In genomic region chr19:2475702-2476450, GRCh38 we compare ENCODE assay signal across 1 cellular context.
A peak's percentile ranks its signal among the peaks of the same experiment; 100 is the strongest.
TF ChIP-seq lines count a peak whose summit lies in the region.

Gene GADD45B (plus strand): TSS chr19:2476127. CDS start chr19:2476359, 232 bp downstream.

TF ChIP-seq in HepG2, 621 proteins besides CTCF, POLR2A, EP300 and RAD21 (continued from another document and continues in another):
- TF ChIP-seq, protein P1, sequence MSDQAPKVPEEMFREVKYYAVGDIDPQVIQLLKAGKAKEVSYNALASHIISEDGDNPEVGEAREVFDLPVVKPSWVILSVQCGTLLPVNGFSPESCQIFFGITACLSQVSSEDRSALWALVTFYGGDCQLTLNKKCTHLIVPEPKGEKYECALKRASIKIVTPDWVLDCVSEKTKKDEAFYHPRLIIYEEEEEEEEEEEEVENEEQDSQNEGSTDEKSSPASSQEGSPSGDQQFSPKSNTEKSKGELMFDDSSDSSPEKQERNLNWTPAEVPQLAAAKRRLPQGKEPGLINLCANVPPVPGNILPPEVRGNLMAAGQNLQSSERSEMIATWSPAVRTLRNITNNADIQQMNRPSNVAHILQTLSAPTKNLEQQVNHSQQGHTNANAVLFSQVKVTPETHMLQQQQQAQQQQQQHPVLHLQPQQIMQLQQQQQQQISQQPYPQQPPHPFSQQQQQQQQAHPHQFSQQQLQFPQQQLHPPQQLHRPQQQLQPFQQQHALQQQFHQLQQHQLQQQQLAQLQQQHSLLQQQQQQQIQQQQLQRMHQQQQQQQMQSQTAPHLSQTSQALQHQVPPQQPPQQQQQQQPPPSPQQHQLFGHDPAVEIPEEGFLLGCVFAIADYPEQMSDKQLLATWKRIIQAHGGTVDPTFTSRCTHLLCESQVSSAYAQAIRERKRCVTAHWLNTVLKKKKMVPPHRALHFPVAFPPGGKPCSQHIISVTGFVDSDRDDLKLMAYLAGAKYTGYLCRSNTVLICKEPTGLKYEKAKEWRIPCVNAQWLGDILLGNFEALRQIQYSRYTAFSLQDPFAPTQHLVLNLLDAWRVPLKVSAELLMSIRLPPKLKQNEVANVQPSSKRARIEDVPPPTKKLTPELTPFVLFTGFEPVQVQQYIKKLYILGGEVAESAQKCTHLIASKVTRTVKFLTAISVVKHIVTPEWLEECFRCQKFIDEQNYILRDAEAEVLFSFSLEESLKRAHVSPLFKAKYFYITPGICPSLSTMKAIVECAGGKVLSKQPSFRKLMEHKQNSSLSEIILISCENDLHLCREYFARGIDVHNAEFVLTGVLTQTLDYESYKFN (CRISPR knock-in tag; conservative IDR thresholded peaks at IDR 0.05): peak; percentile 46
- TF ChIP-seq NR2F2 (IDR thresholded peaks at IDR 0.05; ENCODE audit: borderline replicate concordance, low read depth) (peak; percentile 58; the same call in 1 of the 2 replicates), ZKSCAN1 (IDR thresholded peaks at IDR 0.05; ENCODE audit: low read length) (peak; percentile 48; the same call in 1 of the 2 replicates), MEIS1 (CRISPR knock-in tag; IDR thresholded peaks at IDR 0.05; ENCODE audit: borderline replicate concordance) (peak; percentile 13; the same call in 1 of the 2 replicates), JDP2 (CRISPR knock-in tag; IDR thresholded peaks at IDR 0.05; ENCODE audit: borderline replicate concordance) (no peak), LCORL (IDR thresholded peaks at IDR 0.05) (no peak), LCORL (CRISPR knock-in tag; IDR thresholded peaks at IDR 0.05) (peak; percentile 26; the same call in 1 of the 2 replicates), MED1 (CRISPR knock-in tag; IDR thresholded peaks at IDR 0.05) (peak; percentile 73), FOXA3 (CRISPR knock-in tag; IDR thresholded peaks at IDR 0.05) (peak; percentile 22; the same call in 1 of the 2 replicates), NFIC (IDR thresholded peaks at IDR 0.05; ENCODE audit: low read length) (peak; percentile 54; the same call in 1 of the 2 replicates), MAFK (conservative IDR thresholded peaks at IDR 0.05 in 1 of 2, IDR thresholded peaks at IDR 0.05 in 1 of 2; ENCODE audit: low read length in 2 of 2) (no peak), PCBP2 (optimal IDR thresholded peaks at IDR 0.05; ENCODE audit: low read depth, low read length, poor library complexity, severe bottlenecking) (no peak), DR1 (CRISPR knock-in tag; IDR thresholded peaks at IDR 0.05) (peak; percentile 98), THAP11 (CRISPR knock-in tag; IDR thresholded peaks at IDR 0.05) (peak; percentile 44; the same call in 1 of the 2 replicates), SCMH1 (CRISPR knock-in tag; IDR thresholded peaks at IDR 0.05; ENCODE audit: borderline replicate concordance) (no peak), CCDC6 (CRISPR knock-in tag; IDR thresholded peaks at IDR 0.05) (peak; percentile 47; the same call in 1 of the 2 replicates), SRSF1 (optimal IDR thresholded peaks at IDR 0.05; ENCODE audit: low read depth, low read length) (no peak), ZFP91 (CRISPR knock-in tag; IDR thresholded peaks at IDR 0.05; ENCODE audit: borderline replicate concordance) (no peak), KDM2A (CRISPR knock-in tag; IDR thresholded peaks at IDR 0.05; ENCODE audit: borderline replicate concordance, low read depth) (peak; percentile 77), ZBTB1 (CRISPR knock-in tag; IDR thresholded peaks at IDR 0.05; ENCODE audit: borderline replicate concordance) (no peak), SMAD9 (CRISPR knock-in tag; IDR thresholded peaks at IDR 0.05) (no peak), SIN3B (IDR thresholded peaks at IDR 0.05; ENCODE audit: low read length) (peak; percentile 73), ZNF3 (CRISPR knock-in tag; IDR thresholded peaks at IDR 0.05) (no peak), ZNF777 (CRISPR knock-in tag; IDR thresholded peaks at IDR 0.05) (peak; percentile 56; the same call in 1 of the 2 replicates), HBP1 (CRISPR knock-in tag; IDR thresholded peaks at IDR 0.05; ENCODE audit: low read depth) (no peak), FOXC1 (CRISPR knock-in tag; IDR thresholded peaks at IDR 0.05; ENCODE audit: borderline replicate concordance) (no peak), ARID2 (CRISPR knock-in tag; IDR thresholded peaks at IDR 0.05; ENCODE audit: borderline replicate concordance) (peak; percentile 48; the same call in 1 of the 2 replicates), ZNF768 (CRISPR knock-in tag; IDR thresholded peaks at IDR 0.05) (no peak), POGZ (CRISPR knock-in tag; IDR thresholded peaks at IDR 0.05) (peak; percentile 79), NR2F1 (CRISPR knock-in tag; IDR thresholded peaks at IDR 0.05) (no peak), HOXA9 (CRISPR knock-in tag; IDR thresholded peaks at IDR 0.05; ENCODE audit: borderline replicate concordance) (no peak), MTERF4 (CRISPR knock-in tag; IDR thresholded peaks at IDR 0.05) (peak; percentile 70; the same call in 1 of the 2 replicates), ZNF33A (CRISPR knock-in tag; IDR thresholded peaks at IDR 0.05; ENCODE audit: borderline replicate concordance) (no peak; the same call in 1 of the 2 replicates), DRAP1 (CRISPR knock-in tag; IDR thresholded peaks at IDR 0.05) (peak; percentile 99), HOXA5 (CRISPR knock-in tag; IDR thresholded peaks at IDR 0.05) (peak; percentile 86; the same call in 1 of the 2 replicates), JUNB (CRISPR knock-in tag; IDR thresholded peaks at IDR 0.05; ENCODE audit: borderline replicate concordance) (no peak), NR3C1 (CRISPR knock-in tag; IDR thresholded peaks at IDR 0.05) (0 out of 2 replicates have a peak, but pooled peaks have one; percentile 47), ZNF350 (CRISPR knock-in tag; IDR thresholded peaks at IDR 0.05; ENCODE audit: borderline replicate concordance, low read depth) (peak; percentile 51; the same call in 1 of the 2 replicates), ZNF335 (CRISPR knock-in tag; IDR thresholded peaks at IDR 0.05) (peak; percentile 68; the same call in 1 of the 2 replicates), ZBTB37 (CRISPR knock-in tag; IDR thresholded peaks at IDR 0.05) (no peak; the same call in 1 of the 2 replicates), NKX3-1 (CRISPR knock-in tag; IDR thresholded peaks at IDR 0.05) (peak; percentile 49; the same call in 1 of the 2 replicates), ZNF329 (CRISPR knock-in tag; IDR thresholded peaks at IDR 0.05; ENCODE audit: low read depth) (no peak), ZNF446 (CRISPR knock-in tag; IDR thresholded peaks at IDR 0.05) (no peak), ELF3 (CRISPR knock-in tag; IDR thresholded peaks at IDR 0.05) (peak; percentile 70; the same call in 1 of the 2 replicates)
- TF ChIP-seq, protein P2, sequence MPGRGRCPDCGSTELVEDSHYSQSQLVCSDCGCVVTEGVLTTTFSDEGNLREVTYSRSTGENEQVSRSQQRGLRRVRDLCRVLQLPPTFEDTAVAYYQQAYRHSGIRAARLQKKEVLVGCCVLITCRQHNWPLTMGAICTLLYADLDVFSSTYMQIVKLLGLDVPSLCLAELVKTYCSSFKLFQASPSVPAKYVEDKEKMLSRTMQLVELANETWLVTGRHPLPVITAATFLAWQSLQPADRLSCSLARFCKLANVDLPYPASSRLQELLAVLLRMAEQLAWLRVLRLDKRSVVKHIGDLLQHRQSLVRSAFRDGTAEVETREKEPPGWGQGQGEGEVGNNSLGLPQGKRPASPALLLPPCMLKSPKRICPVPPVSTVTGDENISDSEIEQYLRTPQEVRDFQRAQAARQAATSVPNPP (CRISPR knock-in tag; IDR thresholded peaks at IDR 0.05): peak; percentile 87
- TF ChIP-seq, protein P3, sequence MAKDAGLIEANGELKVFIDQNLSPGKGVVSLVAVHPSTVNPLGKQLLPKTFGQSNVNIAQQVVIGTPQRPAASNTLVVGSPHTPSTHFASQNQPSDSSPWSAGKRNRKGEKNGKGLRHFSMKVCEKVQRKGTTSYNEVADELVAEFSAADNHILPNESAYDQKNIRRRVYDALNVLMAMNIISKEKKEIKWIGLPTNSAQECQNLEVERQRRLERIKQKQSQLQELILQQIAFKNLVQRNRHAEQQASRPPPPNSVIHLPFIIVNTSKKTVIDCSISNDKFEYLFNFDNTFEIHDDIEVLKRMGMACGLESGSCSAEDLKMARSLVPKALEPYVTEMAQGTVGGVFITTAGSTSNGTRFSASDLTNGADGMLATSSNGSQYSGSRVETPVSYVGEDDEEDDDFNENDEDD (CRISPR knock-in tag; IDR thresholded peaks at IDR 0.05; ENCODE audit: borderline replicate concordance): 0 out of 2 replicates have a peak, but pooled peaks have one; percentile 29
- TF ChIP-seq, protein P4, sequence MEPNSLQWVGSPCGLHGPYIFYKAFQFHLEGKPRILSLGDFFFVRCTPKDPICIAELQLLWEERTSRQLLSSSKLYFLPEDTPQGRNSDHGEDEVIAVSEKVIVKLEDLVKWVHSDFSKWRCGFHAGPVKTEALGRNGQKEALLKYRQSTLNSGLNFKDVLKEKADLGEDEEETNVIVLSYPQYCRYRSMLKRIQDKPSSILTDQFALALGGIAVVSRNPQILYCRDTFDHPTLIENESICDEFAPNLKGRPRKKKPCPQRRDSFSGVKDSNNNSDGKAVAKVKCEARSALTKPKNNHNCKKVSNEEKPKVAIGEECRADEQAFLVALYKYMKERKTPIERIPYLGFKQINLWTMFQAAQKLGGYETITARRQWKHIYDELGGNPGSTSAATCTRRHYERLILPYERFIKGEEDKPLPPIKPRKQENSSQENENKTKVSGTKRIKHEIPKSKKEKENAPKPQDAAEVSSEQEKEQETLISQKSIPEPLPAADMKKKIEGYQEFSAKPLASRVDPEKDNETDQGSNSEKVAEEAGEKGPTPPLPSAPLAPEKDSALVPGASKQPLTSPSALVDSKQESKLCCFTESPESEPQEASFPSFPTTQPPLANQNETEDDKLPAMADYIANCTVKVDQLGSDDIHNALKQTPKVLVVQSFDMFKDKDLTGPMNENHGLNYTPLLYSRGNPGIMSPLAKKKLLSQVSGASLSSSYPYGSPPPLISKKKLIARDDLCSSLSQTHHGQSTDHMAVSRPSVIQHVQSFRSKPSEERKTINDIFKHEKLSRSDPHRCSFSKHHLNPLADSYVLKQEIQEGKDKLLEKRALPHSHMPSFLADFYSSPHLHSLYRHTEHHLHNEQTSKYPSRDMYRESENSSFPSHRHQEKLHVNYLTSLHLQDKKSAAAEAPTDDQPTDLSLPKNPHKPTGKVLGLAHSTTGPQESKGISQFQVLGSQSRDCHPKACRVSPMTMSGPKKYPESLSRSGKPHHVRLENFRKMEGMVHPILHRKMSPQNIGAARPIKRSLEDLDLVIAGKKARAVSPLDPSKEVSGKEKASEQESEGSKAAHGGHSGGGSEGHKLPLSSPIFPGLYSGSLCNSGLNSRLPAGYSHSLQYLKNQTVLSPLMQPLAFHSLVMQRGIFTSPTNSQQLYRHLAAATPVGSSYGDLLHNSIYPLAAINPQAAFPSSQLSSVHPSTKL (CRISPR knock-in tag; IDR thresholded peaks at IDR 0.05): peak; percentile 9; the same call in 1 of the 2 replicates
- TF ChIP-seq, protein P5, sequence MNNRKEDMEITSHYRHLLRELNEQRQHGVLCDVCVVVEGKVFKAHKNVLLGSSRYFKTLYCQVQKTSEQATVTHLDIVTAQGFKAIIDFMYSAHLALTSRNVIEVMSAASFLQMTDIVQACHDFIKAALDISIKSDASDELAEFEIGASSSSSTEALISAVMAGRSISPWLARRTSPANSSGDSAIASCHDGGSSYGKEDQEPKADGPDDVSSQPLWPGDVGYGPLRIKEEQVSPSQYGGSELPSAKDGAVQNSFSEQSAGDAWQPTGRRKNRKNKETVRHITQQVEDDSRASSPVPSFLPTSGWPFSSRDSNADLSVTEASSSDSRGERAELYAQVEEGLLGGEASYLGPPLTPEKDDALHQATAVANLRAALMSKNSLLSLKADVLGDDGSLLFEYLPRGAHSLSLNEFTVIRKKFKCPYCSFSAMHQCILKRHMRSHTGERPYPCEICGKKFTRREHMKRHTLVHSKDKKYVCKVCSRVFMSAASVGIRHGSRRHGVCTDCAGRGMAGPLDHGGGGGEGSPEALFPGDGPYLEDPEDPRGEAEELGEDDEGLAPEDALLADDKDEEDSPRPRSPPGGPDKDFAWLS (CRISPR knock-in tag; IDR thresholded peaks at IDR 0.05; ENCODE audit: borderline replicate concordance): no peak
